25 cellular contexts compared by ENCODE assay signal in the genomic region with DNA sequence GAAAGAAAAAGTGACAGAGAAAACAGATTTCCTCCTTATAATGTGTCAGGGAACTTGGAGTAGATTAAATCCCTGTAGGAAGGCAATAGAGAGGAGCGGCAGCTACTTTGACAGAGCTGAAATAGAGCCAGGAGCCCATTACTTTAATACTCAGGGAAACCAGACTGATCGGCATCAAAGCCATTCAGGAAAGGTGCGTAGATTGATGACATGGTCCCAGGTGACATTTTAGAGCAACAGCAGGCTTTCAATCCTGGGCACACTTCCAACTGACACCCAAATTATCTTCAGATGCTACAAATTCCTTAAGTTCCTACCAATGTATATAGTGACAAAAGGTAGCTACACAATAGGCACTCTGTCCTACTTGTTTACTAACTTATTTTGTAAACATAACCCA.
"Had no signal": no experiment of that assay in that cellular context is flagged by ENCODE, and none has a peak within 500 bp of the region (broad histone marks: within the 10 kb centered on the region; RNA-seq: fewer than 3 reads in every experiment).

No MANE protein-coding gene starts in this region.

- H3K79me2 ChIP-seq: hepatocyte had no signal

- H3K4me2 ChIP-seq: hepatocyte had no signal

- H3K9me3 ChIP-seq: esophagus squamous epithelium, gastroesophageal sphincter, heart right ventricle had no signal

- H3K4me1 ChIP-seq: esophagus squamous epithelium, gastroesophageal sphincter, heart right ventricle had no signal

- H3K27ac ChIP-seq: brain microvascular endothelial cell, epithelial cell of prostate, esophagus squamous epithelium, gastroesophageal sphincter, heart right ventricle, hepatocyte, WERI-Rb-1 had no signal

- DNase-seq: activated B cell treated with CpG ODN at 0.5 μM for 24 hours; activated CD4-positive, alpha-beta T cell treated with anti-CD3 and anti-CD28 coated beads for 48 hours; activated CD4-positive, alpha-beta T cell treated with anti-CD3 and anti-CD28 coated beads, Interleukin-2, amount 50 U/mL, for 1 hour; activated CD4-positive, alpha-beta T cell treated with anti-CD3 and anti-CD28 coated beads, Interleukin-2, amount 50 U/mL, for 48 hours; activated CD8-positive, alpha-beta memory T cell treated with anti-CD3 and anti-CD28 coated beads for 24 hours; activated CD8-positive, alpha-beta T cell treated with anti-CD3 and anti-CD28 coated beads for 36 hours; activated effector memory CD4-positive, alpha-beta T cell treated with Interleukin-2 at 50 U/mL for 16 hours; activated gamma-delta T cell treated with Interleukin-2 at 50 U/mL for 16 hours; activated naive CD4-positive, alpha-beta T cell treated with anti-CD3 and anti-CD28 coated beads, Interleukin-2, amount 50 U/mL, for 16 hours; activated naive CD4-positive, alpha-beta T cell treated with Interleukin-2 at 50 U/mL for 16 hours; activated T-cell treated with anti-CD3 and anti-CD28 coated beads, Interleukin-2, amount 50 U/mL, for 4 hours; amniotic stem cell; anterior cingulate cortex; brain microvascular endothelial cell; cortex of kidney; dermis blood vessel endothelial cell; effector CD8-positive, alpha-beta T cell; esophagus squamous epithelium; foreskin melanocyte; heart right ventricle; T1000; WERI-Rb-1 had no signal

- H3K4me3 ChIP-seq: esophagus squamous epithelium, gastroesophageal sphincter, heart right ventricle, hepatocyte had no signal

- H2AFZ ChIP-seq: hepatocyte had no signal

- H3K36me3 ChIP-seq: brain microvascular endothelial cell, esophagus squamous epithelium, gastroesophageal sphincter, heart right ventricle, WERI-Rb-1 had no signal
